1 cellular context compared by ENCODE assay signal in the genomic region with DNA sequence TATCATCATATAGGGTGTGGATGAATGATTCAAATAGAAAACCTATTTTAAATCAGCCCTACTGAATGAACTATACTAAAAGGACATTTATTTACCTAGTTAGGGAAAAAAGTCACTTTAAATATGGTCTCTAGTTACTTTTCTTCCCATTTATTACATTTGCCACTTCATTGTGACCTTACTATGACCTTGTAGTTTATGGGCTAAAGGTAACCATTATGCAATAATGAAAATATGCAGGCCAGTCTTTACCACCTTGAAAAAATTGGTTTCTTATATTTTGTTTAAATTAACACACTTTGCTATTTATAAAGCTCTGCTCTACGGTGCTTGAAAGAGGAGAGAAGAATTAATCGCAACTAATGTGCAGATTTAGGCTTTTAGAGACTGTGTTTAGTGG.
TF ChIP-seq lines count a peak whose summit lies in the region.

No MANE protein-coding gene starts in this region.

TF ChIP-seq in GM23338, 12 proteins besides CTCF, POLR2A, EP300 and RAD21 (continued from another document):
- TF ChIP-seq, protein P1, sequence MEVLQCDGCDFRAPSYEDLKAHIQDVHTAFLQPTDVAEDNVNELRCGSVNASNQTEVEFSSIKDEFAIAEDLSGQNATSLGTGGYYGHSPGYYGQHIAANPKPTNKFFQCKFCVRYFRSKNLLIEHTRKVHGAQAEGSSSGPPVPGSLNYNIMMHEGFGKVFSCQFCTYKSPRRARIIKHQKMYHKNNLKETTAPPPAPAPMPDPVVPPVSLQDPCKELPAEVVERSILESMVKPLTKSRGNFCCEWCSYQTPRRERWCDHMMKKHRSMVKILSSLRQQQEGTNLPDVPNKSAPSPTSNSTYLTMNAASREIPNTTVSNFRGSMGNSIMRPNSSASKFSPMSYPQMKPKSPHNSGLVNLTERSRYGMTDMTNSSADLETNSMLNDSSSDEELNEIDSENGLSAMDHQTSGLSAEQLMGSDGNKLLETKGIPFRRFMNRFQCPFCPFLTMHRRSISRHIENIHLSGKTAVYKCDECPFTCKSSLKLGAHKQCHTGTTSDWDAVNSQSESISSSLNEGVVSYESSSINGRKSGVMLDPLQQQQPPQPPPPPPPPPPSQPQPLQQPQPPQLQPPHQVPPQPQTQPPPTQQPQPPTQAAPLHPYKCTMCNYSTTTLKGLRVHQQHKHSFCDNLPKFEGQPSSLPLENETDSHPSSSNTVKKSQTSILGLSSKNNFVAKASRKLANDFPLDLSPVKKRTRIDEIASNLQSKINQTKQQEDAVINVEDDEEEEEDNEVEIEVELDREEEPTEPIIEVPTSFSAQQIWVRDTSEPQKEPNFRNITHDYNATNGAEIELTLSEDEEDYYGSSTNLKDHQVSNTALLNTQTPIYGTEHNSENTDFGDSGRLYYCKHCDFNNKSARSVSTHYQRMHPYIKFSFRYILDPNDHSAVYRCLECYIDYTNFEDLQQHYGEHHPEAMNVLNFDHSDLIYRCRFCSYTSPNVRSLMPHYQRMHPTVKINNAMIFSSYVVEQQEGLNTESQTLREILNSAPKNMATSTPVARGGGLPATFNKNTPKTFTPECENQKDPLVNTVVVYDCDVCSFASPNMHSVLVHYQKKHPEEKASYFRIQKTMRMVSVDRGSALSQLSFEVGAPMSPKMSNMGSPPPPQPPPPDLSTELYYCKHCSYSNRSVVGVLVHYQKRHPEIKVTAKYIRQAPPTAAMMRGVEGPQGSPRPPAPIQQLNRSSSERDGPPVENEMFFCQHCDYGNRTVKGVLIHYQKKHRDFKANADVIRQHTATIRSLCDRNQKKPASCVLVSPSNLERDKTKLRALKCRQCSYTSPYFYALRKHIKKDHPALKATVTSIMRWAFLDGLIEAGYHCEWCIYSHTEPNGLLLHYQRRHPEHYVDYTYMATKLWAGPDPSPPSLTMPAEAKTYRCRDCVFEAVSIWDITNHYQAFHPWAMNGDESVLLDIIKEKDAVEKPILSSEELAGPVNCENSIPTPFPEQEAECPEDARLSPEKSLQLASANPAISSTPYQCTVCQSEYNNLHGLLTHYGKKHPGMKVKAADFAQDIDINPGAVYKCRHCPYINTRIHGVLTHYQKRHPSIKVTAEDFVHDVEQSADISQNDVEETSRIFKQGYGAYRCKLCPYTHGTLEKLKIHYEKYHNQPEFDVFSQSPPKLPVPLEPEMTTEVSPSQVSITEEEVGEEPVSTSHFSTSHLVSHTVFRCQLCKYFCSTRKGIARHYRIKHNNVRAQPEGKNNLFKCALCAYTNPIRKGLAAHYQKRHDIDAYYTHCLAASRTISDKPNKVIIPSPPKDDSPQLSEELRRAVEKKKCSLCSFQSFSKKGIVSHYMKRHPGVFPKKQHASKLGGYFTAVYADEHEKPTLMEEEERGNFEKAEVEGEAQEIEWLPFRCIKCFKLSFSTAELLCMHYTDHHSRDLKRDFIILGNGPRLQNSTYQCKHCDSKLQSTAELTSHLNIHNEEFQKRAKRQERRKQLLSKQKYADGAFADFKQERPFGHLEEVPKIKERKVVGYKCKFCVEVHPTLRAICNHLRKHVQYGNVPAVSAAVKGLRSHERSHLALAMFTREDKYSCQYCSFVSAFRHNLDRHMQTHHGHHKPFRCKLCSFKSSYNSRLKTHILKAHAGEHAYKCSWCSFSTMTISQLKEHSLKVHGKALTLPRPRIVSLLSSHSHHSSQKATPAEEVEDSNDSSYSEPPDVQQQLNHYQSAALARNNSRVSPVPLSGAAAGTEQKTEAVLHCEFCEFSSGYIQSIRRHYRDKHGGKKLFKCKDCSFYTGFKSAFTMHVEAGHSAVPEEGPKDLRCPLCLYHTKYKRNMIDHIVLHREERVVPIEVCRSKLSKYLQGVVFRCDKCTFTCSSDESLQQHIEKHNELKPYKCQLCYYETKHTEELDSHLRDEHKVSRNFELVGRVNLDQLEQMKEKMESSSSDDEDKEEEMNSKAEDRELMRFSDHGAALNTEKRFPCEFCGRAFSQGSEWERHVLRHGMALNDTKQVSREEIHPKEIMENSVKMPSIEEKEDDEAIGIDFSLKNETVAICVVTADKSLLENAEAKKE (CRISPR knock-in tag; IDR thresholded peaks at IDR 0.05): no peak
- TF ChIP-seq, protein P2, sequence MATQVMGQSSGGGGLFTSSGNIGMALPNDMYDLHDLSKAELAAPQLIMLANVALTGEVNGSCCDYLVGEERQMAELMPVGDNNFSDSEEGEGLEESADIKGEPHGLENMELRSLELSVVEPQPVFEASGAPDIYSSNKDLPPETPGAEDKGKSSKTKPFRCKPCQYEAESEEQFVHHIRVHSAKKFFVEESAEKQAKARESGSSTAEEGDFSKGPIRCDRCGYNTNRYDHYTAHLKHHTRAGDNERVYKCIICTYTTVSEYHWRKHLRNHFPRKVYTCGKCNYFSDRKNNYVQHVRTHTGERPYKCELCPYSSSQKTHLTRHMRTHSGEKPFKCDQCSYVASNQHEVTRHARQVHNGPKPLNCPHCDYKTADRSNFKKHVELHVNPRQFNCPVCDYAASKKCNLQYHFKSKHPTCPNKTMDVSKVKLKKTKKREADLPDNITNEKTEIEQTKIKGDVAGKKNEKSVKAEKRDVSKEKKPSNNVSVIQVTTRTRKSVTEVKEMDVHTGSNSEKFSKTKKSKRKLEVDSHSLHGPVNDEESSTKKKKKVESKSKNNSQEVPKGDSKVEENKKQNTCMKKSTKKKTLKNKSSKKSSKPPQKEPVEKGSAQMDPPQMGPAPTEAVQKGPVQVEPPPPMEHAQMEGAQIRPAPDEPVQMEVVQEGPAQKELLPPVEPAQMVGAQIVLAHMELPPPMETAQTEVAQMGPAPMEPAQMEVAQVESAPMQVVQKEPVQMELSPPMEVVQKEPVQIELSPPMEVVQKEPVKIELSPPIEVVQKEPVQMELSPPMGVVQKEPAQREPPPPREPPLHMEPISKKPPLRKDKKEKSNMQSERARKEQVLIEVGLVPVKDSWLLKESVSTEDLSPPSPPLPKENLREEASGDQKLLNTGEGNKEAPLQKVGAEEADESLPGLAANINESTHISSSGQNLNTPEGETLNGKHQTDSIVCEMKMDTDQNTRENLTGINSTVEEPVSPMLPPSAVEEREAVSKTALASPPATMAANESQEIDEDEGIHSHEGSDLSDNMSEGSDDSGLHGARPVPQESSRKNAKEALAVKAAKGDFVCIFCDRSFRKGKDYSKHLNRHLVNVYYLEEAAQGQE (IDR thresholded peaks at IDR 0.05; ENCODE audit: unreplicated experiment): no peak
- no peak for TF ChIP-seq EZH2phosphoT487 (IDR thresholded peaks at IDR 0.05; ENCODE audit: unreplicated experiment)
- TF ChIP-seq ZNF114 (CRISPR knock-in tag; IDR thresholded peaks at IDR 0.05): no peak
- no peak for TF ChIP-seq NANOG (IDR thresholded peaks at IDR 0.05; ENCODE audit: borderline replicate concordance)
- TF ChIP-seq JUNB (IDR thresholded peaks at IDR 0.05; ENCODE audit: unreplicated experiment): no peak
- TF ChIP-seq, protein P3, sequence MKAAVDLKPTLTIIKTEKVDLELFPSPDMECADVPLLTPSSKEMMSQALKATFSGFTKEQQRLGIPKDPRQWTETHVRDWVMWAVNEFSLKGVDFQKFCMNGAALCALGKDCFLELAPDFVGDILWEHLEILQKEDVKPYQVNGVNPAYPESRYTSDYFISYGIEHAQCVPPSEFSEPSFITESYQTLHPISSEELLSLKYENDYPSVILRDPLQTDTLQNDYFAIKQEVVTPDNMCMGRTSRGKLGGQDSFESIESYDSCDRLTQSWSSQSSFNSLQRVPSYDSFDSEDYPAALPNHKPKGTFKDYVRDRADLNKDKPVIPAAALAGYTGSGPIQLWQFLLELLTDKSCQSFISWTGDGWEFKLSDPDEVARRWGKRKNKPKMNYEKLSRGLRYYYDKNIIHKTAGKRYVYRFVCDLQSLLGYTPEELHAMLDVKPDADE (IDR thresholded peaks at IDR 0.05): no peak
- no peak for TF ChIP-seq CREB1 (CRISPR knock-in tag; IDR thresholded peaks at IDR 0.05; ENCODE audit: low read depth)
TF ChIP-seq in GM23338: peak in this region for 0.
